In genomic region chr3:142723665-142723967, GRCh38 we compare ENCODE assay signal across 8 cellular contexts. TPM values are rescaled to one million over a fixed set of nuclear protein-coding genes. Genes with fewer than 3 reads are reported as not detected.
DNase-seq lines count a peak whose midpoint lies in the region; ATAC-seq and TF ChIP-seq lines count a peak whose summit lies in the region.

No MANE protein-coding gene starts in this region.

- H3K27ac ChIP-seq in HEK293 (ENCODE audit: extremely low read depth, low read depth, low read length) (no peak overlapping the region), thoracic aorta (no peak overlapping the region)

- POLR2A ChIA-PET in HEK293 (lab: Yijun Ruan, JAX) (interaction anchor here (0.6 to 1.4 kb wide), 8 partner anchors 11 to 277 kb away, joined by 3 to 8 read pairs (median 3); partner anchors contain the start of genes ATR, PLS1 and U2SURP), activated B cell treated with CpG ODN at 0.5 μM for 24 hours (lab: Charles Lee) (interaction anchor here (1.2 to 1.6 kb wide), 2 partner anchors 145 to 278 kb away, joined by 8 to 9 read pairs; partner anchors contain the start of genes ATR and U2SURP)

- intact Hi-C loops in Calu3 (cut with micrococcal nuclease; ENCODE audit: unreplicated experiment) = no loop called here
- intact Hi-C loops in activated B cell treated with CpG ODN at 0.5 μM for 24 hours (cut with micrococcal nuclease) = loop anchor here (5.0 to 10.0 kb wide), 3 partner anchors 264 to 989 kb away; partner anchors contain the start of genes RNF7 and XRN1

- H3K27me3 Mint-ChIP-seq in Calu3 (ENCODE audit: unreplicated experiment) (no peaks in the 10 kb centered on the region), activated B cell treated with CpG ODN at 0.5 μM for 24 hours (peaks cover 24% of the 10 kb centered on the region)

- ATAC-seq in activated B cell treated with CpG ODN at 0.5 μM for 24 hours (ENCODE audit: low read depth) (no peak), thoracic aorta (ENCODE audit: insufficient number of reproducible peaks, low FRiP score, low read depth) (no peak)

- peaks cover 9% of the 10 kb centered on the region for H3K4me1 Mint-ChIP-seq in Calu3 (ENCODE audit: low read depth, unreplicated experiment)
- peaks cover 5% of the 10 kb centered on the region for H3K4me1 Mint-ChIP-seq in activated B cell treated with CpG ODN at 0.5 μM for 24 hours

- no peaks in the 10 kb centered on the region for H3K9me3 Mint-ChIP-seq in Calu3 (ENCODE audit: low read depth, unreplicated experiment)
- peaks cover 3% of the 10 kb centered on the region for H3K9me3 Mint-ChIP-seq in activated B cell treated with CpG ODN at 0.5 μM for 24 hours

- H3K9me3 ChIP-seq in HEK293 (ENCODE audit: control insufficient read depth, insufficient read depth, low read depth, low read length) (no peaks in the 10 kb centered on the region), thoracic aorta (no peaks in the 10 kb centered on the region)

- BruUV-seq in Calu3 (replicated peaks; lab: Mats Ljungman, UMichigan) = no TSS peak

- DNase-seq in Calu3 = no peak
- no peak for DNase-seq in activated B cell treated with CpG ODN at 0.5 μM for 24 hours
- no peak for DNase-seq in thoracic aorta (ENCODE audit: low spot score)
- DNase-seq in KBM-7 = no peak
- no peak for DNase-seq in kidney tubule cell (ENCODE audit: low spot score)
- no peak for DNase-seq in DMS153 treated with DMSO at 0.1 percent for 48 hours (lab: John Stamatoyannopoulos, UW; ENCODE audit: unreplicated experiment)

- H3K27ac Mint-ChIP-seq in Calu3 (ENCODE audit: unreplicated experiment) (no peak overlapping the region), activated B cell treated with CpG ODN at 0.5 μM for 24 hours (no peak overlapping the region)

- H3K4me3 Mint-ChIP-seq in Calu3 (ENCODE audit: low read depth, unreplicated experiment) (peak overlapping the region; percentile 95), activated B cell treated with CpG ODN at 0.5 μM for 24 hours (peak overlapping the region; percentile 87)

- peaks cover 14% of the 10 kb centered on the region for H3K36me3 Mint-ChIP-seq in Calu3 (ENCODE audit: insufficient read depth, unreplicated experiment)
- peaks cover 1% of the 10 kb centered on the region for H3K36me3 Mint-ChIP-seq in activated B cell treated with CpG ODN at 0.5 μM for 24 hours (ENCODE audit: low read depth)

- H3K4me3 ChIP-seq in HEK293 (ENCODE audit: low read depth, low read length) (peak overlapping the region; percentile 36), iPS-11a (ENCODE audit: low read depth, low read length) (peak overlapping the region; percentile 98), thoracic aorta (peak overlapping the region; percentile 77)

- TF ChIP-seq CTCF in Calu3 (IDR thresholded peaks at IDR 0.05; ENCODE audit: unreplicated experiment) (no peak), HEK293 (tag by site-specific recombination; IDR thresholded peaks at IDR 0.05) (no peak), activated B cell treated with CpG ODN at 0.5 μM for 24 hours (IDR thresholded peaks at IDR 0.05) (no peak), thoracic aorta (IDR thresholded peaks at IDR 0.05) (no peak)

- no peaks in the 10 kb centered on the region for H3K27me3 ChIP-seq in thoracic aorta (replicated peaks; ENCODE audit: insufficient read depth)

- H3K4me1 ChIP-seq in HEK293 (ENCODE audit: control insufficient read depth, insufficient read depth, low read length) = no peaks in the 10 kb centered on the region
- H3K4me1 ChIP-seq in thoracic aorta (ENCODE audit: control insufficient read depth in 1 of 2, low read depth in 2 of 2) = peaks cover 0 to 21% of the 10 kb centered on the region in 2 donors

- in situ Hi-C loops in KBM-7 (cut with MboI; ENCODE audit: low pct_unique_long_range_greater_than_20kb, low sequenced_read_pairs) = no loop called here

- H3K36me3 ChIP-seq in HEK293 (ENCODE audit: control insufficient read depth in 2 of 2, insufficient read depth in 1 of 2, low read length in 2 of 2) (no peaks in the 10 kb centered on the region), thoracic aorta (no peaks in the 10 kb centered on the region)

- CTCF ChIA-PET in Calu3 (lab: Charles Lee) (interaction anchor here (1.0 to 1.9 kb wide), 4 partner anchors 11 to 205 kb away, joined by 3 to 6 read pairs (median 4); no protein-coding TSS in a partner anchor), HEK293 (lab: Yijun Ruan, JAX) (interaction anchor here (0.6 kb wide), 3 partner anchors 38 to 605 kb away, joined by 3 read pairs; no protein-coding TSS in a partner anchor), activated B cell treated with CpG ODN at 0.5 μM for 24 hours (lab: Charles Lee) (no interaction called here)

TF ChIP-seq in HEK293, 187 proteins besides CTCF, POLR2A, EP300 and RAD21:
- TF ChIP-seq ZNF473 (tag by site-specific recombination; IDR thresholded peaks at IDR 0.05) (no peak), ZNF214 (tag by site-specific recombination; IDR thresholded peaks at IDR 0.05; ENCODE audit: borderline replicate concordance) (no peak), KLF16 (tag by site-specific recombination; IDR thresholded peaks at IDR 0.05) (no peak), ZNF404 (tag by site-specific recombination; IDR thresholded peaks at IDR 0.05) (no peak), SCRT1 (tag by site-specific recombination; IDR thresholded peaks at IDR 0.05; ENCODE audit: borderline replicate concordance) (no peak), PRDM6 (tag by site-specific recombination; IDR thresholded peaks at IDR 0.05) (no peak)
- TF ChIP-seq, protein P1, sequence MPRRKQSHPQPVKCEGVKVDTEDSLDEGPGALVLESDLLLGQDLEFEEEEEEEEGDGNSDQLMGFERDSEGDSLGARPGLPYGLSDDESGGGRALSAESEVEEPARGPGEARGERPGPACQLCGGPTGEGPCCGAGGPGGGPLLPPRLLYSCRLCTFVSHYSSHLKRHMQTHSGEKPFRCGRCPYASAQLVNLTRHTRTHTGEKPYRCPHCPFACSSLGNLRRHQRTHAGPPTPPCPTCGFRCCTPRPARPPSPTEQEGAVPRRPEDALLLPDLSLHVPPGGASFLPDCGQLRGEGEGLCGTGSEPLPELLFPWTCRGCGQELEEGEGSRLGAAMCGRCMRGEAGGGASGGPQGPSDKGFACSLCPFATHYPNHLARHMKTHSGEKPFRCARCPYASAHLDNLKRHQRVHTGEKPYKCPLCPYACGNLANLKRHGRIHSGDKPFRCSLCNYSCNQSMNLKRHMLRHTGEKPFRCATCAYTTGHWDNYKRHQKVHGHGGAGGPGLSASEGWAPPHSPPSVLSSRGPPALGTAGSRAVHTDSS (tag by site-specific recombination; IDR thresholded peaks at IDR 0.05) = 0 out of 2 replicates have a peak, but pooled peaks have one; percentile 28
- TF ChIP-seq, protein P2, sequence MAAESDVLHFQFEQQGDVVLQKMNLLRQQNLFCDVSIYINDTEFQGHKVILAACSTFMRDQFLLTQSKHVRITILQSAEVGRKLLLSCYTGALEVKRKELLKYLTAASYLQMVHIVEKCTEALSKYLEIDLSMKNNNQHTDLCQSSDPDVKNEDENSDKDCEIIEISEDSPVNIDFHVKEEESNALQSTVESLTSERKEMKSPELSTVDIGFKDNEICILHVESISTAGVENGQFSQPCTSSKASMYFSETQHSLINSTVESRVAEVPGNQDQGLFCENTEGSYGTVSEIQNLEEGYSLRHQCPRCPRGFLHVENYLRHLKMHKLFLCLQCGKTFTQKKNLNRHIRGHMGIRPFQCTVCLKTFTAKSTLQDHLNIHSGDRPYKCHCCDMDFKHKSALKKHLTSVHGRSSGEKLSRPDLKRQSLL (tag by site-specific recombination; IDR thresholded peaks at IDR 0.05) = peak; percentile 60; the same call in 1 of the 2 replicates
TF ChIP-seq in HEK293: peak in this region for 2.

RNA-seq across cellular contexts. Expression of gene TRPC1, which starts 0.2 kb away (rescaled TPM):
- 5.6 and 10.9 TPM in 2 replicates for total RNA-seq in Calu3 (2022)
- 1.2 and 1.3 TPM in 2 replicates for total RNA-seq in activated B cell treated with CpG ODN at 0.5 μM for 24 hours
- total RNA-seq in thoracic aorta = 10 to 100 TPM; 37.0 to 48.5 TPM

Comparison
In these comparisons a context has a peak if more than half of its experiments do, and no peak if none do; other contexts are left out.
1. H3K4me3 ChIP-seq: peak in every context shown above with its lines; median percentile 98 in iPS-11a; 77 in thoracic aorta; 36 in HEK293.